In genomic region chr3:170815930-170816329, GRCh38 we compare ENCODE assay signal across 15 cellular contexts.
"Had no signal": no experiment of that assay in that cellular context is flagged by ENCODE, and none has a peak within 500 bp of the region (broad histone marks: within the 10 kb centered on the region; RNA-seq: fewer than 3 reads in every experiment).

No MANE protein-coding gene starts in this region.

- H3K27ac ChIP-seq: SJSA1 had no signal

- DNase-seq: activated CD4-positive, alpha-beta T cell treated with anti-CD3 and anti-CD28 coated beads for 36 hours; activated CD8-positive, alpha-beta memory T cell treated with anti-CD3 and anti-CD28 coated beads, Interleukin-2, amount 50 U/mL, for 4 hours; activated CD8-positive, alpha-beta T cell treated with anti-CD3 and anti-CD28 coated beads for 36 hours; activated effector memory CD4-positive, alpha-beta T cell treated with Interleukin-2 at 50 U/mL for 16 hours; activated naive CD4-positive, alpha-beta T cell; activated T-cell treated with anti-CD3 and anti-CD28 coated beads, Interleukin-2, amount 50 U/mL, for 24 hours; amygdala; MM.1S; NK-92 treated with Interleukin-12 subunit alpha and Interleukin-12 subunit beta, amount 100 ng/mL, for 24 hours; OCI-M1; T-helper 9 cell had no signal

- FAIRE-seq: astrocyte, RCC 7860, TTC549 had no signal

- H3K4me3 ChIP-seq: SJSA1 had no signal

- ATAC-seq: activated CD4-positive, alpha-beta T cell treated with anti-CD3 and anti-CD28 coated beads for 36 hours; activated CD8-positive, alpha-beta T cell treated with anti-CD3 and anti-CD28 coated beads for 36 hours had no signal

- H3K9me3 ChIP-seq: SJSA1 had no signal

- H3K27me3 ChIP-seq: SJSA1 had no signal

- H3K36me3 ChIP-seq: SJSA1 had no signal
